Comparison of ENCODE assay signal across 22 cellular contexts in the genomic region with DNA sequence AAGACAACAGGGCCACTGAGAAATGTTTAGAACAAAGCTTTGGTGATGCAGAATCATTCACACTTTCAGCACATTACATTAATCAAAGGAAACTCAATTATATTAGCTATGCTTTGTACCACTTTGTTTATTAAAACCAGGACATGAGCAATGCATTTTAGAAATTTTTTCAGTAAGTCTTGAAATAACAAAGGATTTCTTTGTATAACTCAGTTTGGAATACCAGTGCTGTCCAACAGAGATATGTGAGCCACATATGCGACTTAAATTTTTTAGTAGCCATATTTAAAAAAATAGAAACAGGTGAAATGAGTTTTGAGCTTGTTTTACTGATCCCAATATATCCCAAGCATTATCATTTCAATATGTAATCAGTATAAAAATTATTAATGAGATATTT. TPM values are rescaled to one million over a fixed set of nuclear protein-coding genes. Genes with fewer than 3 reads are reported as not detected.
DNase-seq lines count a peak whose midpoint lies in the region; ATAC-seq and TF ChIP-seq lines count a peak whose summit lies in the region.
"Had no signal": no experiment of that assay in that cellular context is flagged by ENCODE, and none has a peak within 500 bp of the region (broad histone marks: within the 10 kb centered on the region; RNA-seq: fewer than 3 reads in every experiment).

No MANE protein-coding gene starts in this region.

- WGBS in SK-N-SH (ENCODE audit: low lambda C conversion rate) = 74% methylated on average over 1 of the region's 1 CpG
- WGBS in thyroid gland, 2 donors = 88 to 94% methylated on average over 1 of the region's 1 CpG

- no peak overlapping the region for H3K4me2 ChIP-seq in SK-N-SH

- DNase-seq in SK-N-SH (no peak), SW480 (ENCODE audit: low spot score) (peak; percentile 29), fibroblast of peridontal ligament (ENCODE audit: extremely low read depth) (peak; percentile 26), thyroid gland (no peak), NCI-H187 (lab: John Stamatoyannopoulos, UW) (no peak), NCI-H1048 (lab: John Stamatoyannopoulos, UW) (no peak), posterior vena cava (ENCODE audit: low spot score) (no peak)
- DNase-seq: activated naive CD4-positive, alpha-beta T cell treated with anti-CD3 and anti-CD28 coated beads, Interleukin-2, amount 10 ng/mL, durations not matched to agents 7 days and 5 days; AML-193; CD8-positive, alpha-beta T cell; GF-D8; NCI-H187 treated with DMSO at 0.1 percent for 48 hours; nephron progenitor cell; pancreas; right cardiac atrium; stimulated activated CD4-positive, alpha-beta T cell treated with anti-CD3 and anti-CD28 coated beads, Interleukin-15, amount 100 ng/mL, for 24 hours; stimulated activated CD8-positive, alpha-beta memory T cell treated with anti-CD3 and anti-CD28 coated beads, Interleukin-4, amount 100 ng/mL, for 48 hours had no signal

- H3K9ac ChIP-seq in SK-N-SH = no peak overlapping the region

- H3K9me3 ChIP-seq in SK-N-SH = no peaks in the 10 kb centered on the region
- H3K9me3 ChIP-seq in thyroid gland = no peaks in the 10 kb centered on the region
- H3K9me3 ChIP-seq: pancreas, upper lobe of left lung had no signal

- no peaks in the 10 kb centered on the region for H4K20me1 ChIP-seq in SK-N-SH (ENCODE audit: insufficient read depth)

- no peaks in the 10 kb centered on the region for H3K79me2 ChIP-seq in SK-N-SH (ENCODE audit: insufficient read depth)

- ATAC-seq in SK-N-SH treated with all-trans-retinoic acid at 6 μM for 48 hours = peak; percentile 54; the same call in 1 of the 3 replicates
- ATAC-seq: CD8-positive, alpha-beta T cell; left lobe of liver; pancreas; right cardiac atrium; WTC11 had no signal

- intact Hi-C loops in thyroid gland (cut with DNase I) (no loop called here), posterior vena cava (cut with DNase I) (no loop called here)

- TF ChIP-seq CTCF in SK-N-SH (IDR thresholded peaks at IDR 0.05) (no peak), thyroid gland (IDR thresholded peaks at IDR 0.05) (peak in 2 of 6 experiments; percentile 22 to 27)

- CTCF ChIA-PET in SK-N-SH (lab: Yijun Ruan, JAX) = no interaction called here

- no peaks in the 10 kb centered on the region for H3K27me3 ChIP-seq in SK-N-SH (ENCODE audit: insufficient read depth)
- H3K27me3 ChIP-seq in thyroid gland = no peaks in the 10 kb centered on the region
- H3K27me3 ChIP-seq: pancreas, upper lobe of left lung had no signal

- H3K4me1 ChIP-seq in SK-N-SH (ENCODE audit: control insufficient read depth in 1 of 2, insufficient read depth in 2 of 2, low read depth in 1 of 2, low read length in 1 of 2) (peaks cover 0 to 2% of the 10 kb centered on the region in 2 experiments; a peak in 1 of 4 replicates), thyroid gland (peaks cover 24 to 39% of the 10 kb centered on the region in 2 donors)
- H3K4me1 ChIP-seq: upper lobe of left lung had no signal

- TF ChIP-seq EP300 in SK-N-SH (IDR thresholded peaks at IDR 0.05; ENCODE audit: borderline replicate concordance in 1 of 2, low read depth in 1 of 2, low read length in 1 of 2) = no peak

- POLR2A ChIA-PET in SK-N-SH (lab: Yijun Ruan, JAX) = no interaction called here

- TF ChIP-seq POLR2A in thyroid gland (IDR thresholded peaks at IDR 0.05) = no peak

- H2AFZ ChIP-seq in SK-N-SH (ENCODE audit: low read depth) = no peak overlapping the region

- H3F3A ChIP-seq in SK-N-SH (replicated peaks; ENCODE audit: insufficient read depth) = no peaks in the 10 kb centered on the region

- TF ChIP-seq RAD21 in SK-N-SH (IDR thresholded peaks at IDR 0.05; ENCODE audit: low read length) = no peak

- H3K9me2 ChIP-seq in SK-N-SH = no peaks in the 10 kb centered on the region

- H3K4me3 ChIP-seq in SK-N-SH (ENCODE audit: low read depth in 2 of 2, low read length in 1 of 2) (no peak overlapping the region), thyroid gland (replicated peaks in 1 of 3) (no peak overlapping the region)
- H3K4me3 ChIP-seq: pancreas, upper lobe of left lung had no signal

- no peaks in the 10 kb centered on the region for H3K36me3 ChIP-seq in SK-N-SH (replicated peaks in 1 of 2; ENCODE audit: control insufficient read depth in 1 of 2, insufficient read depth in 2 of 2, low read length in 1 of 2)
- no peaks in the 10 kb centered on the region for H3K36me3 ChIP-seq in thyroid gland
- H3K36me3 ChIP-seq: pancreas, upper lobe of left lung had no signal

- H3K27ac ChIP-seq in SK-N-SH (ENCODE audit: low read depth in 2 of 2, low read length in 1 of 2) (no peak overlapping the region), thyroid gland (peak overlapping the region in 2 of 3 donors; percentile 17 to 60)
- H3K27ac ChIP-seq: 22Rv1, pancreas, upper lobe of left lung had no signal

TF ChIP-seq in SK-N-SH treated with all-trans-retinoic acid at 6 μM for 48 hours, 23 proteins besides CTCF, POLR2A, EP300 and RAD21 (continues in another document):
- TF ChIP-seq CSDC2 (CRISPR knock-in tag; IDR thresholded peaks at IDR 0.05) (no peak), PPARA (CRISPR knock-in tag; IDR thresholded peaks at IDR 0.05; ENCODE audit: borderline replicate concordance) (no peak), SNAI2 (CRISPR knock-in tag; IDR thresholded peaks at IDR 0.05) (no peak), GLIS3 (CRISPR knock-in tag; IDR thresholded peaks at IDR 0.05) (no peak), ZFP30 (CRISPR knock-in tag; IDR thresholded peaks at IDR 0.05) (no peak), ISL1 (CRISPR knock-in tag; IDR thresholded peaks at IDR 0.05) (no peak)
- TF ChIP-seq, protein P1, sequence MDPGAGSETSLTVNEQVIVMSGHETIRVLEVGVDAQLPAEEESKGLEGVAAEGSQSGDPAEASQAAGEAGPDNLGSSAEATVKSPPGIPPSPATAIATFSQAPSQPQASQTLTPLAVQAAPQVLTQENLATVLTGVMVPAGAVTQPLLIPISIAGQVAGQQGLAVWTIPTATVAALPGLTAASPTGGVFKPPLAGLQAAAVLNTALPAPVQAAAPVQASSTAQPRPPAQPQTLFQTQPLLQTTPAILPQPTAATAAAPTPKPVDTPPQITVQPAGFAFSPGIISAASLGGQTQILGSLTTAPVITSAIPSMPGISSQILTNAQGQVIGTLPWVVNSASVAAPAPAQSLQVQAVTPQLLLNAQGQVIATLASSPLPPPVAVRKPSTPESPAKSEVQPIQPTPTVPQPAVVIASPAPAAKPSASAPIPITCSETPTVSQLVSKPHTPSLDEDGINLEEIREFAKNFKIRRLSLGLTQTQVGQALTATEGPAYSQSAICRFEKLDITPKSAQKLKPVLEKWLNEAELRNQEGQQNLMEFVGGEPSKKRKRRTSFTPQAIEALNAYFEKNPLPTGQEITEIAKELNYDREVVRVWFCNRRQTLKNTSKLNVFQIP (CRISPR knock-in tag; IDR thresholded peaks at IDR 0.05; ENCODE audit: borderline replicate concordance, low read depth) = no peak
- TF ChIP-seq, protein P2, sequence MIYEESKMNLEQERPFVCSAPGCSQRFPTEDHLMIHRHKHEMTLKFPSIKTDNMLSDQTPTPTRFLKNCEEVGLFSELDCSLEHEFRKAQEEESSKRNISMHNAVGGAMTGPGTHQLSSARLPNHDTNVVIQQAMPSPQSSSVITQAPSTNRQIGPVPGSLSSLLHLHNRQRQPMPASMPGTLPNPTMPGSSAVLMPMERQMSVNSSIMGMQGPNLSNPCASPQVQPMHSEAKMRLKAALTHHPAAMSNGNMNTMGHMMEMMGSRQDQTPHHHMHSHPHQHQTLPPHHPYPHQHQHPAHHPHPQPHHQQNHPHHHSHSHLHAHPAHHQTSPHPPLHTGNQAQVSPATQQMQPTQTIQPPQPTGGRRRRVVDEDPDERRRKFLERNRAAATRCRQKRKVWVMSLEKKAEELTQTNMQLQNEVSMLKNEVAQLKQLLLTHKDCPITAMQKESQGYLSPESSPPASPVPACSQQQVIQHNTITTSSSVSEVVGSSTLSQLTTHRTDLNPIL (CRISPR knock-in tag; IDR thresholded peaks at IDR 0.05; ENCODE audit: low read depth) = no peak

TF ChIP-seq in SK-N-SH, 30 proteins besides CTCF, POLR2A, EP300 and RAD21:
- TF ChIP-seq, protein P3, sequence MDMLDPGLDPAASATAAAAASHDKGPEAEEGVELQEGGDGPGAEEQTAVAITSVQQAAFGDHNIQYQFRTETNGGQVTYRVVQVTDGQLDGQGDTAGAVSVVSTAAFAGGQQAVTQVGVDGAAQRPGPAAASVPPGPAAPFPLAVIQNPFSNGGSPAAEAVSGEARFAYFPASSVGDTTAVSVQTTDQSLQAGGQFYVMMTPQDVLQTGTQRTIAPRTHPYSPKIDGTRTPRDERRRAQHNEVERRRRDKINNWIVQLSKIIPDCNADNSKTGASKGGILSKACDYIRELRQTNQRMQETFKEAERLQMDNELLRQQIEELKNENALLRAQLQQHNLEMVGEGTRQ (IDR thresholded peaks at IDR 0.05; ENCODE audit: borderline replicate concordance, low read depth, low read length) = no peak
- no peak for TF ChIP-seq TAF1 (IDR thresholded peaks at IDR 0.05; ENCODE audit: borderline replicate concordance, low read depth, low read length)
- no peak for TF ChIP-seq GATA2 (CRISPR knock-in tag; IDR thresholded peaks at IDR 0.05)
- no peak for TF ChIP-seq PBX3 (IDR thresholded peaks at IDR 0.05)
- no peak for TF ChIP-seq TCF12 (IDR thresholded peaks at IDR 0.05)
- no peak for TF ChIP-seq NRF1 (IDR thresholded peaks at IDR 0.05; ENCODE audit: low read depth, low read length)

RNA-seq across cellular contexts. Expression of gene F3, which starts 18.8 kb away (rescaled TPM):
- polyA plus RNA-seq in SK-N-SH (2012; rRNA removed) = 1.8 and 2.5 TPM in 2 replicates
- polyA plus RNA-seq in SK-N-SH (2012; cell fraction: cytosol; rRNA removed) = 2.3 and 2.4 TPM in 2 replicates
- 2.8 and 3.6 TPM in 2 replicates for polyA plus RNA-seq in SK-N-SH (2012; cell fraction: nucleus; rRNA removed)
- total RNA-seq in thyroid gland = 100 to 1,000 TPM in 2 of 4 donors, 10 to 100 TPM in 2; 59.4 to 132 (median 99.0) TPM
- 100 to 1,000 TPM in 1 of 2 donors, 10 to 100 TPM in 1; 72.2 to 116 TPM for total RNA-seq in posterior vena cava
- total RNA-seq: CD8-positive, alpha-beta T cell had no signal

Comparison
In these comparisons a context has a peak if more than half of its experiments do, and no peak if none do; other contexts are left out.
1. DNase-seq: peak in SW480 (single experiment) and fibroblast of peridontal ligament (single experiment); none in SK-N-SH (single experiment), thyroid gland (0 of 2), NCI-H187 (0 of 2), NCI-H1048 (single experiment) and posterior vena cava (single experiment).
2. H3K27ac ChIP-seq: peak in thyroid gland (2 of 3); none in SK-N-SH (0 of 2).